Comparison of ENCODE assay signal across 14 cellular contexts in the genomic region with DNA sequence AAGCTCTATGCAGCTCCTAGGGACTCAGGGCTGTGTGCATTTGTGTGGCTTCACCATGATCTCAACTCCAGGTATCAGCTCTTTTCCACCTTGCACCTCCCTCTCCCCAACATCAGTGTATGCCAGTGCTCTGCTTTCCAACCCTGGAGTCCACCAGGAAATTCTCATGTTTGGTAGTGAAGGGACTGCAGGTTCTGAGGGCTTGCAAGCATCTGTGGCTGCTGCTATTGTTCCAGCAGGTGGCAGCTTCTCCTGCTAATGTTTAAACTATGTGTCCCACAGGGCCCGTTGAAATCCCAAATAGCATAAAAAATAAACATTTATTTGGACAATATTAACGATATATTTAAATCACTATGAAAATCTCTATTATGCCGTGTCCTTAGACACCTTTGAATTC.
DNase-seq lines count a peak whose midpoint lies in the region; ATAC-seq, FAIRE-seq and TF ChIP-seq lines count a peak whose summit lies in the region.
"Had no signal": no experiment of that assay in that cellular context is flagged by ENCODE, and none has a peak within 500 bp of the region (broad histone marks: within the 10 kb centered on the region; RNA-seq: fewer than 3 reads in every experiment).

No MANE protein-coding gene starts in this region.

- H2BK5ac ChIP-seq in H1 (ENCODE audit: low read depth, low read length): no peak overlapping the region

- no peak overlapping the region for H2BK15ac ChIP-seq in H1 (ENCODE audit: low read length)

- ATAC-seq in body of pancreas (no peak), HG02798 (IDR thresholded peaks at IDR 0.05; ENCODE audit: poor library complexity, unreplicated experiment) (no peak), GM18519 (IDR thresholded peaks at IDR 0.05; ENCODE audit: low FRiP score, unreplicated experiment) (no peak), psoas muscle (no peak)

- FAIRE-seq in H1 (lab: Jason Lieb, UNC): no peak
- FAIRE-seq: endothelial cell of umbilical vein had no signal

- no peak overlapping the region for H4K91ac ChIP-seq in H1 (replicated peaks; ENCODE audit: insufficient read length, low read length)

- no peak overlapping the region for H2BK120ac ChIP-seq in H1 (replicated peaks; ENCODE audit: low read depth, low read length)

- intact Hi-C loops in body of pancreas (cut with DNase I) (no loop called here), psoas muscle (cut with DNase I) (no loop called here)

- no peak overlapping the region for H3K56ac ChIP-seq in H1 (replicated peaks; ENCODE audit: insufficient read length, low read depth, low read length)

- peak in 1 of 2 experiments; percentile 40; a peak in 3 of 4 replicates for TF ChIP-seq RAD21 in H1 (IDR thresholded peaks at IDR 0.05 in 1 of 2, conservative IDR thresholded peaks at IDR 0.05 in 1 of 2; ENCODE audit: low read depth in 2 of 2, low read length in 2 of 2)

- H2AK5ac ChIP-seq in H1 (ENCODE audit: low read depth, low read length): no peak overlapping the region

- TF ChIP-seq CTCF in AG09309 (IDR thresholded peaks at IDR 0.05; ENCODE audit: control insufficient read depth, insufficient read depth, low read depth, low read length, missing control alignments) (peak; percentile 29), GM10248 (IDR thresholded peaks at IDR 0.05; ENCODE audit: control extremely low read depth, extremely low read depth, low read depth, missing control alignments) (peak; percentile 26), OCI-LY1 (IDR thresholded peaks at IDR 0.05; ENCODE audit: low read length) (peak; percentile 26; the same call in 1 of the 2 replicates), H1 (IDR thresholded peaks at IDR 0.05; ENCODE audit: control extremely low read depth in 1 of 3, insufficient read depth in 1 of 3, low read depth in 1 of 3, low read length in 3 of 3) (peak in 2 of 3 experiments; percentile 12 to 15; a peak in 1 of 4 replicates), body of pancreas (IDR thresholded peaks at IDR 0.05) (peak in 1 of 7 experiments; percentile 13), psoas muscle (IDR thresholded peaks at IDR 0.05) (no peak)

- no peak overlapping the region for H4K5ac ChIP-seq in H1 (ENCODE audit: insufficient read length, low read depth, low read length)

- H3K79me1 ChIP-seq in H1 (ENCODE audit: low read depth, low read length): no peaks in the 10 kb centered on the region

- H3K9me3 ChIP-seq in OCI-LY1 (ENCODE audit: low read length): no peaks in the 10 kb centered on the region
- no peaks in the 10 kb centered on the region for H3K9me3 ChIP-seq in H1 (ENCODE audit: insufficient read depth in 2 of 2, low read depth in 1 of 2, low read length in 1 of 2)
- H3K9me3 ChIP-seq in body of pancreas: no peaks in the 10 kb centered on the region
- H3K9me3 ChIP-seq in psoas muscle: no peaks in the 10 kb centered on the region
- H3K9me3 ChIP-seq: suprapubic skin had no signal

- H3K18ac ChIP-seq in H1 (ENCODE audit: extremely low read depth, low read length): no peak overlapping the region

- no peak overlapping the region for H3K14ac ChIP-seq in H1 (ENCODE audit: insufficient read length)

- H3K4ac ChIP-seq in H1 (replicated peaks; ENCODE audit: insufficient read length, low read depth, low read length): no peak overlapping the region

- H2BK20ac ChIP-seq in H1 (ENCODE audit: low read length): no peak overlapping the region

- H3K27ac ChIP-seq in OCI-LY1 (ENCODE audit: low read depth, low read length, poor library complexity, severe bottlenecking): no peak overlapping the region
- H3K27ac ChIP-seq in H1 (ENCODE audit: low read depth, low read length): no peak overlapping the region
- H3K27ac ChIP-seq in body of pancreas: no peak overlapping the region
- H3K27ac ChIP-seq in psoas muscle: no peak overlapping the region
- H3K27ac ChIP-seq: suprapubic skin had no signal

- TF ChIP-seq EP300 in H1 (IDR thresholded peaks at IDR 0.05; ENCODE audit: borderline replicate concordance in 1 of 2, low read depth in 2 of 2, low read length in 2 of 2): no peak

- H3K23ac ChIP-seq in H1 (ENCODE audit: insufficient read length): no peak overlapping the region

- CTCF ChIA-PET in GM10248 (lab: Yijun Ruan, JAX) (interaction anchor here (0.6 to 2.2 kb wide), 5 partner anchors 8 to 1455 kb away, joined by 3 to 10 read pairs (median 5); no protein-coding TSS in a partner anchor), H1 (lab: Charles Lee; ENCODE audit: partially characterized antibody) (interaction anchor here (1.0 to 6.8 kb wide), 6 partner anchors 9 to 935 kb away, joined by 3 to 37 read pairs (median 3); no protein-coding TSS in a partner anchor)

- DNase-seq in AG09309 (ENCODE audit: low read depth): no peak
- no peak for DNase-seq in GM10248 (ENCODE audit: extremely low spot score)
- DNase-seq in H1 (ENCODE audit: low read depth in 1 of 2, low spot score in 2 of 2): no peak
- no peak for DNase-seq in body of pancreas
- DNase-seq in psoas muscle: no peak
- DNase-seq: activated CD4-positive, alpha-beta T cell treated with anti-CD3 and anti-CD28 coated beads for 1 hour; activated T-cell treated with anti-CD3 and anti-CD28 coated beads, Interleukin-2, amount 50 U/mL, for 48 hours; CD8-positive, alpha-beta memory T cell had no signal

- H4K20me1 ChIP-seq in OCI-LY1 (ENCODE audit: insufficient read depth, low read length): no peaks in the 10 kb centered on the region
- peaks cover 0 to 4% of the 10 kb centered on the region in 2 experiments for H4K20me1 ChIP-seq in H1 (replicated peaks in 1 of 2; ENCODE audit: control insufficient read depth in 1 of 2, insufficient read depth in 2 of 2, low read length in 2 of 2)

- H2AFZ ChIP-seq in OCI-LY1 (ENCODE audit: low read length) (no peak overlapping the region), H1 (ENCODE audit: low read length) (no peak overlapping the region)

- H3K4me2 ChIP-seq in OCI-LY1 (ENCODE audit: low read length) (no peak overlapping the region), H1 (ENCODE audit: insufficient read depth in 1 of 2, low read depth in 2 of 2, low read length in 2 of 2) (no peak overlapping the region)

- H3K9ac ChIP-seq in OCI-LY1 (ENCODE audit: low read length) (no peak overlapping the region), H1 (replicated peaks in 1 of 4; ENCODE audit: extremely low read depth in 1 of 4, low read depth in 3 of 4, low read length in 3 of 4) (no peak overlapping the region)

- H3K23me2 ChIP-seq in H1 (ENCODE audit: low read depth, low read length): peaks cover 5% of the 10 kb centered on the region; the same call in 1 of the 2 replicates

- POLR2A ChIA-PET in GM10248 (lab: Yijun Ruan, JAX): no interaction called here
- POLR2A ChIA-PET in H1 (lab: Charles Lee; ENCODE audit: partially characterized antibody): interaction anchor here (1.4 kb wide), 1 partner anchor 10 kb away, joined by 3 read pairs; no protein-coding TSS in a partner anchor

- H3K27me3 ChIP-seq in OCI-LY1 (ENCODE audit: insufficient read depth, low read length) (no peaks in the 10 kb centered on the region; the same call in 1 of the 2 replicates), H1 (replicated peaks in 1 of 4; ENCODE audit: control insufficient read depth in 3 of 4, extremely low read depth in 1 of 4, insufficient read depth in 3 of 4, low read length in 3 of 4) (no peaks in the 10 kb centered on the region; a peak in 1 of 7 replicates), body of pancreas (no peaks in the 10 kb centered on the region), psoas muscle (ENCODE audit: insufficient read depth in 3 of 3, low read length in 2 of 3) (peaks cover 0 to 7% (median 0%) of the 10 kb centered on the region in 3 donors)

- H3K36me3 ChIP-seq in OCI-LY1 (ENCODE audit: insufficient read depth, low read length) (no peaks in the 10 kb centered on the region), H1 (ENCODE audit: control insufficient read depth in 2 of 4, insufficient read depth in 4 of 4, low read length in 3 of 4) (no peaks in the 10 kb centered on the region), body of pancreas (replicated peaks in 1 of 2; ENCODE audit: insufficient read depth in 1 of 2, low read depth in 2 of 2) (no peaks in the 10 kb centered on the region), psoas muscle (ENCODE audit: insufficient read depth in 1 of 2, low read depth in 1 of 2) (no peaks in the 10 kb centered on the region)
- H3K36me3 ChIP-seq: suprapubic skin had no signal

- H3K9me2 ChIP-seq in OCI-LY1 (ENCODE audit: low read depth, low read length): no peaks in the 10 kb centered on the region

- H4K8ac ChIP-seq in H1 (ENCODE audit: extremely low read depth, insufficient read depth, low read length): no peak overlapping the region

- H3K79me2 ChIP-seq in OCI-LY1 (ENCODE audit: insufficient read depth, low read length) (no peaks in the 10 kb centered on the region), H1 (ENCODE audit: control insufficient read depth in 1 of 2, insufficient read depth in 2 of 2, low read length in 2 of 2) (no peaks in the 10 kb centered on the region)

- no peak overlapping the region for H3K4me3 ChIP-seq in AG09309 (ENCODE audit: control insufficient read depth, low read depth, low read length)
- H3K4me3 ChIP-seq in OCI-LY1 (ENCODE audit: low read depth, low read length, poor library complexity, severe bottlenecking): no peak overlapping the region
- no peak overlapping the region for H3K4me3 ChIP-seq in H1 (ENCODE audit: extremely low read depth in 1 of 4, insufficient read depth in 2 of 4, low read depth in 3 of 4, low read length in 4 of 4)
- no peak overlapping the region for H3K4me3 ChIP-seq in body of pancreas
- H3K4me3 ChIP-seq in psoas muscle: no peak overlapping the region
- H3K4me3 ChIP-seq: lung, suprapubic skin had no signal

- H3F3A ChIP-seq in OCI-LY1 (ENCODE audit: insufficient read depth, low read length): no peaks in the 10 kb centered on the region

- TF ChIP-seq POLR2A in H1 (IDR thresholded peaks at IDR 0.05; ENCODE audit: control extremely low read depth in 1 of 2, low read depth in 2 of 2, low read length in 2 of 2) (no peak), body of pancreas (IDR thresholded peaks at IDR 0.05) (no peak)

- H2BK12ac ChIP-seq in H1 (ENCODE audit: low read depth, low read length): no peak overlapping the region

- WGBS in H1 (ENCODE audit: extremely low coverage in 1 of 2, insufficient coverage in 1 of 2, insufficient read length in 1 of 2, insufficient replicate concordance in 2 of 2, low coverage in 1 of 2, low lambda C conversion rate in 2 of 2, missing lambda C conversion rate in 1 of 2), 2 experiments: 83% methylated on average over 3 of the region's 3 CpGs; no CpG with 5 or more reads in 1 of the 2 experiments
- 34 to 39% methylated on average over 3 of the region's 3 CpGs for WGBS in body of pancreas, 2 donors
- WGBS in psoas muscle, 3 donors: 67 to 75% (median 72%) methylated on average over 3 of the region's 3 CpGs

- no peaks in the 10 kb centered on the region for H3K4me1 ChIP-seq in OCI-LY1 (ENCODE audit: insufficient read depth, low read length, severe bottlenecking)
- peaks cover 0 to 3% (median 0%) of the 10 kb centered on the region in 4 experiments; a peak in 1 of 7 replicates for H3K4me1 ChIP-seq in H1 (replicated peaks in 1 of 4; ENCODE audit: control insufficient read depth in 3 of 4, insufficient read depth in 4 of 4, low read length in 3 of 4)
- no peaks in the 10 kb centered on the region for H3K4me1 ChIP-seq in body of pancreas
- H3K4me1 ChIP-seq in psoas muscle: no peaks in the 10 kb centered on the region
- H3K4me1 ChIP-seq: suprapubic skin had no signal

TF ChIP-seq in H1, 55 proteins besides CTCF, POLR2A, EP300 and RAD21 (continues in another document):
- TF ChIP-seq POLR2AphosphoS5 (IDR thresholded peaks at IDR 0.05; ENCODE audit: low read depth, low read length): no peak
- no peak for TF ChIP-seq BCL11A (IDR thresholded peaks at IDR 0.05; ENCODE audit: low read depth in 2 of 2, low read length in 2 of 2)
